18 cellular contexts compared by ENCODE assay signal in the genomic region with DNA sequence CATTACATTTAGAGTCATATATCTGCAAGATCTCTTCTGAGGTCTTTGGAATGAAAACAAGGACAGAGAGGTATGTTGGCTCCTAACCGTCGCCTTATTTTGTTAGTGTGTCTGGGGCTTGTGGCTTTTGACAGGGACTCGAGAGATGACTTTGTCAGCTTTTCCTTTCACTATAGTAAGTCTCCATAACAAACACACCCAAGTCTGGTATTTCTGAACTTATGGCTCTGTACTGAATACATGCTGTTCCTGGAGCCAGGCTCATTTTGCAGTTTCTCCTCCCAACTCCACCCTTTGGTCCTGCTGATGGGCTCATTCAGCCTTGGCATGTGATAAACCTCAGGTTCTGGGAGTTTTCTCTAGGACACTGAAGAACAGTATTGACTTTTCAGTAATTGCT. TPM values are rescaled to one million over a fixed set of nuclear protein-coding genes. Genes with fewer than 3 reads are reported as not detected.
A peak's percentile ranks its signal among the peaks of the same experiment; 100 is the strongest.
DNase-seq lines count a peak whose midpoint lies in the region; ATAC-seq and TF ChIP-seq lines count a peak whose summit lies in the region.
"Had no signal": no experiment of that assay in that cellular context is flagged by ENCODE, and none has a peak within 500 bp of the region (broad histone marks: within the 10 kb centered on the region; RNA-seq: fewer than 3 reads in every experiment).

No MANE protein-coding gene starts in this region.

- peaks cover 18% of the 10 kb centered on the region for H3K4me1 Mint-ChIP-seq in osteocyte (ENCODE audit: unreplicated experiment)
- peaks cover 10% of the 10 kb centered on the region for H3K4me1 Mint-ChIP-seq in endodermal cell
- H3K4me1 Mint-ChIP-seq: B cell, IgD-negative memory B cell had no signal

- H3K27ac ChIP-seq in Peyer's patch (peak overlapping the region in 3 of 4 donors; percentile 63 to 91 (median 88)), endodermal cell (ENCODE audit: low read depth, low read length) (no peak overlapping the region)
- H3K27ac ChIP-seq: heart left ventricle, left ventricle myocardium inferior had no signal

- TF ChIP-seq CTCF in AG10803 (conservative IDR thresholded peaks at IDR 0.05; ENCODE audit: low read length) (no peak), Peyer's patch (IDR thresholded peaks at IDR 0.05) (no peak), osteocyte (IDR thresholded peaks at IDR 0.05) (no peak), endodermal cell (conservative IDR thresholded peaks at IDR 0.05) (no peak)

- ATAC-seq in esophagus mucosa (peak; percentile 50), HG03196 (IDR thresholded peaks at IDR 0.05; ENCODE audit: unreplicated experiment) (no peak)
- ATAC-seq: heart left ventricle had no signal

- H3K36me3 Mint-ChIP-seq in osteocyte (ENCODE audit: unreplicated experiment) (no peaks in the 10 kb centered on the region), endodermal cell (ENCODE audit: low read depth) (no peaks in the 10 kb centered on the region)
- H3K36me3 Mint-ChIP-seq: IgD-negative memory B cell had no signal

- H3K4me3 Mint-ChIP-seq in osteocyte (ENCODE audit: unreplicated experiment) (no peak overlapping the region), endodermal cell (no peak overlapping the region)
- H3K4me3 Mint-ChIP-seq: B cell, IgD-negative memory B cell had no signal

- peak; percentile 31 to 49 for TF ChIP-seq POLR2A in Peyer's patch (IDR thresholded peaks at IDR 0.05)

- peak; percentile 33 for DNase-seq in AG10803 (ENCODE audit: low read depth)
- DNase-seq in Peyer's patch: peak in 1 of 3 donors; percentile 74
- no peak for DNase-seq in osteocyte (ENCODE audit: extremely low spot score, unreplicated experiment)
- no peak for DNase-seq in endodermal cell
- DNase-seq in cerebellar cortex (ENCODE audit: low spot score): no peak
- DNase-seq in NCI-H2081 (lab: John Stamatoyannopoulos, UW): no peak
- DNase-seq: DMS79; effector CD4-positive, alpha-beta T cell; heart left ventricle; left ventricle myocardium inferior; NCI-H1436 treated with DMSO at 0.1 percent for 48 hours; NCI-H526; RPMI8226; T-helper 9 cell had no signal

- peaks cover 0 to 22% (median 5%) of the 10 kb centered on the region in 4 donors for H3K4me1 ChIP-seq in Peyer's patch
- no peaks in the 10 kb centered on the region for H3K4me1 ChIP-seq in endodermal cell (ENCODE audit: control insufficient read depth, insufficient read depth, low read length)

- no peak overlapping the region for H3K9ac ChIP-seq in endodermal cell (ENCODE audit: extremely low read depth, low read length, poor library complexity, severe bottlenecking)

- no peaks in the 10 kb centered on the region for H3K27me3 ChIP-seq in Peyer's patch
- no peaks in the 10 kb centered on the region for H3K27me3 ChIP-seq in endodermal cell (ENCODE audit: control insufficient read depth, insufficient read depth, low read length, poor library complexity, severe bottlenecking)
- H3K27me3 ChIP-seq: heart left ventricle had no signal

- WGBS in endodermal cell (ENCODE audit: insufficient coverage in 1 of 2, insufficient read length in 1 of 2), 2 experiments: 60 to 90% methylated on average over 2 to 3 of the region's 3 CpGs

- H3K36me3 ChIP-seq in Peyer's patch (no peaks in the 10 kb centered on the region), endodermal cell (ENCODE audit: control insufficient read depth, insufficient read depth, low read length) (no peaks in the 10 kb centered on the region)
- H3K36me3 ChIP-seq: heart left ventricle, left ventricle myocardium inferior had no signal

- no peaks in the 10 kb centered on the region for H3K9me3 ChIP-seq in Peyer's patch
- no peaks in the 10 kb centered on the region for H3K9me3 ChIP-seq in endodermal cell (ENCODE audit: control insufficient read depth, low read length)
- H3K9me3 ChIP-seq: heart left ventricle, left ventricle myocardium inferior had no signal

- no peaks in the 10 kb centered on the region for H3K27me3 Mint-ChIP-seq in osteocyte (ENCODE audit: unreplicated experiment)
- H3K27me3 Mint-ChIP-seq in endodermal cell (ENCODE audit: insufficient read depth): peaks cover 16% of the 10 kb centered on the region
- H3K27me3 Mint-ChIP-seq: B cell, IgD-negative memory B cell had no signal

- peak overlapping the region; percentile 71 for H3K27ac Mint-ChIP-seq in osteocyte (ENCODE audit: unreplicated experiment)
- H3K27ac Mint-ChIP-seq in endodermal cell: no peak overlapping the region
- H3K27ac Mint-ChIP-seq: B cell, IgD-negative memory B cell had no signal

- no peaks in the 10 kb centered on the region for H3K9me3 Mint-ChIP-seq in osteocyte (ENCODE audit: unreplicated experiment)
- H3K9me3 Mint-ChIP-seq in endodermal cell: no peaks in the 10 kb centered on the region
- H3K9me3 Mint-ChIP-seq: IgD-negative memory B cell had no signal

- H3K4me3 ChIP-seq in AG10803 (ENCODE audit: low read length): no peak overlapping the region
- peak overlapping the region in 1 of 4 donors; percentile 4 for H3K4me3 ChIP-seq in Peyer's patch
- no peak overlapping the region for H3K4me3 ChIP-seq in endodermal cell (ENCODE audit: low read length)
- H3K4me3 ChIP-seq: heart left ventricle, left ventricle myocardium inferior had no signal

RNA-seq across cellular contexts. Expression of gene TMED10, which starts 27.7 kb away (rescaled TPM):
- total RNA-seq in Peyer's patch (100 to 1,000 TPM in 2 of 4 donors, 10 to 100 TPM in 2; 58.6 to 181 (median 115) TPM), esophagus mucosa (293 TPM), osteocyte (380 and 409 TPM in 2 replicates), endodermal cell (100 to 1,000 TPM; 264 to 267 TPM)
- polyA plus RNA-seq in endodermal cell (2013, experiment 1 of 2): 134 TPM
- polyA plus RNA-seq in endodermal cell (2013, experiment 2 of 2): 118 TPM
